In genomic region chr20:56391037-56391436, GRCh38 we compare ENCODE assay signal across 10 cellular contexts. TPM values are rescaled to one million over a fixed set of nuclear protein-coding genes. Genes with fewer than 3 reads are reported as not detected.
DNase-seq lines count a peak whose midpoint lies in the region; ATAC-seq and TF ChIP-seq lines count a peak whose summit lies in the region.
"Had no signal": no experiment of that assay in that cellular context is flagged by ENCODE, and none has a peak within 500 bp of the region (broad histone marks: within the 10 kb centered on the region; RNA-seq: fewer than 3 reads in every experiment).

No MANE protein-coding gene starts in this region.

- no peak overlapping the region for H3K27ac ChIP-seq in dorsolateral prefrontal cortex
- peak overlapping the region; percentile 93 for H3K27ac ChIP-seq in neutrophil

- ATAC-seq in activated CD4-positive, CD25-positive, alpha-beta regulatory T cell treated with anti-CD3 and anti-CD28 coated beads, Interleukin-2, amount 50 U/mL, for 24 hours = no peak

- H3K9me3 Mint-ChIP-seq in Calu3 (ENCODE audit: low read depth, unreplicated experiment) = no peaks in the 10 kb centered on the region
- H3K9me3 Mint-ChIP-seq: dendritic cell treated with granulocyte-macrophage colony-stimulating factor and Interleukin-4, amounts not matched to agents 40 ng/mL and 50 ng/mL, for 4 days had no signal

- peaks cover 14% of the 10 kb centered on the region for H3K36me3 ChIP-seq in neutrophil

- peaks cover 26% of the 10 kb centered on the region for H3K4me1 Mint-ChIP-seq in Calu3 (ENCODE audit: low read depth, unreplicated experiment)

- CTCF ChIA-PET in Calu3 (lab: Charles Lee) = interaction anchor here (0.5 to 0.6 kb wide), 2 partner anchors 32 to 170 kb away, joined by 3 to 5 read pairs; partner anchors contain the start of gene FAM210B

- H3K27ac Mint-ChIP-seq in Calu3 (ENCODE audit: unreplicated experiment) = no peak overlapping the region
- H3K27ac Mint-ChIP-seq: dendritic cell treated with granulocyte-macrophage colony-stimulating factor and Interleukin-4, amounts not matched to agents 40 ng/mL and 50 ng/mL, for 4 days had no signal

- intact Hi-C loops in Calu3 (cut with micrococcal nuclease; ENCODE audit: unreplicated experiment) (loop anchor here (5.0 kb wide), 1 partner anchor 34 kb away; the partner anchor contains the start of gene FAM210B), dorsolateral prefrontal cortex (cut with DNase I) (loop anchor here (5.0 to 10.0 kb wide), 3 partner anchors 76 to 694 kb away; partner anchors contain the start of gene RTF2 (in 1 of the 2))

- BruUV-seq in Calu3 (replicated peaks; lab: Mats Ljungman, UMichigan) = TSS peak; percentile 90

- TF ChIP-seq CTCF in Calu3 (IDR thresholded peaks at IDR 0.05; ENCODE audit: unreplicated experiment) (no peak), dorsolateral prefrontal cortex (IDR thresholded peaks at IDR 0.05 in 54 of 56, conservative IDR thresholded peaks at IDR 0.05 in 2 of 56; ENCODE audit: low read depth in 1 of 56, partially characterized antibody in 56 of 56) (no peak), neutrophil (IDR thresholded peaks at IDR 0.05) (no peak)

- H3K9me3 ChIP-seq in neutrophil = no peaks in the 10 kb centered on the region

- H3K4me3 ChIP-seq in dorsolateral prefrontal cortex (peak overlapping the region in 55 of 59 donors; percentile 62 to 99 (median 91)), neutrophil (ENCODE audit: low read depth in 1 of 2, low read length in 1 of 2) (peak overlapping the region; percentile 69 to 95)

- H3K27me3 Mint-ChIP-seq in Calu3 (ENCODE audit: unreplicated experiment) = no peaks in the 10 kb centered on the region
- H3K27me3 Mint-ChIP-seq: dendritic cell treated with granulocyte-macrophage colony-stimulating factor and Interleukin-4, amounts not matched to agents 40 ng/mL and 50 ng/mL, for 4 days had no signal

- H3K36me3 Mint-ChIP-seq in Calu3 (ENCODE audit: insufficient read depth, unreplicated experiment) = peaks cover 14% of the 10 kb centered on the region

- DNase-seq in Calu3 (no peak), MV-4-11 (lab: John Stamatoyannopoulos, UW) (peak; percentile 30), dorsolateral prefrontal cortex (no peak), SHP77 treated with DMSO at 0.1 percent for 48 hours (lab: John Stamatoyannopoulos, UW) (no peak), SW480 (ENCODE audit: low spot score) (no peak)
- DNase-seq in stimulated activated CD4-positive, alpha-beta T cell treated with anti-CD3 and anti-CD28 coated beads, Interleukin-4, amount 100 ng/mL, for 24 hours = no peak
- DNase-seq: T-helper 9 cell had no signal

- H3K4me1 ChIP-seq in neutrophil (ENCODE audit: control insufficient read depth in 1 of 2, insufficient read depth in 1 of 2, low read depth in 1 of 2, low read length in 1 of 2) = peaks cover 25 to 26% of the 10 kb centered on the region in 2 experiments

- H3K4me3 Mint-ChIP-seq in Calu3 (ENCODE audit: low read depth, unreplicated experiment) = no peak overlapping the region
- H3K4me3 Mint-ChIP-seq: dendritic cell treated with granulocyte-macrophage colony-stimulating factor and Interleukin-4, amounts not matched to agents 40 ng/mL and 50 ng/mL, for 4 days had no signal

- no peaks in the 10 kb centered on the region for H3K27me3 ChIP-seq in dorsolateral prefrontal cortex
- H3K27me3 ChIP-seq in neutrophil = no peaks in the 10 kb centered on the region

RNA-seq across cellular contexts. Expression of gene AURKA, which starts 1.0 kb away (rescaled TPM):
- total RNA-seq in Calu3 (2022) = 73.8 and 75.5 TPM in 2 replicates
- 1 to 10 TPM; 1.1 to 5.7 (median 2.8) TPM for total RNA-seq in dorsolateral prefrontal cortex

RNA-seq across cellular contexts. Expression of gene CSTF1, which starts 1.4 kb away (rescaled TPM):
- total RNA-seq in Calu3 (2022) (41.0 and 44.3 TPM in 2 replicates), dorsolateral prefrontal cortex (10 to 100 TPM; 15.8 to 37.3 (median 25.6) TPM)

RNA-seq across cellular contexts. Expression of gene CASS4, which starts 21.0 kb away (rescaled TPM):
- total RNA-seq in Calu3 (2022) (0.24 and 0.27 TPM in 2 replicates), dorsolateral prefrontal cortex (1 to 10 TPM in 110 of 120 experiments, under 1 TPM in 10; 0.25 to 4.8 (median 1.9) TPM)

RNA-seq across cellular contexts. Expression of gene FAM210B, which starts 32.3 kb away (rescaled TPM):
- total RNA-seq in Calu3 (2022) (8.7 and 9.4 TPM in 2 replicates), dorsolateral prefrontal cortex (10 to 100 TPM; 19.5 to 41.4 (median 28.6) TPM)

Comparison
In these comparisons a context has a peak if more than half of its experiments do, and no peak if none do; other contexts are left out.
1. RNA of gene AURKA, which starts 1.0 kb away (total RNA-seq): 73.8 to 75.5 TPM in Calu3; 1.1 to 5.7 TPM in dorsolateral prefrontal cortex; every median in the first group is over 10 times any median in the second.